ENCODE assay signal across 2 cellular contexts in genomic region chr3:183909030-183909600, GRCh38.
TF ChIP-seq lines count a peak whose summit lies in the region.

No MANE protein-coding gene starts in this region.

TF ChIP-seq in GM23338, 12 proteins besides CTCF, POLR2A, EP300 and RAD21:
- TF ChIP-seq ZNF114 (CRISPR knock-in tag; IDR thresholded peaks at IDR 0.05), result no peak
- TF ChIP-seq CREB1 (CRISPR knock-in tag; IDR thresholded peaks at IDR 0.05; ENCODE audit: low read depth), result no peak
- no peak for TF ChIP-seq EZH2 (IDR thresholded peaks at IDR 0.05; ENCODE audit: low read depth, unreplicated experiment)
- TF ChIP-seq, protein P1, sequence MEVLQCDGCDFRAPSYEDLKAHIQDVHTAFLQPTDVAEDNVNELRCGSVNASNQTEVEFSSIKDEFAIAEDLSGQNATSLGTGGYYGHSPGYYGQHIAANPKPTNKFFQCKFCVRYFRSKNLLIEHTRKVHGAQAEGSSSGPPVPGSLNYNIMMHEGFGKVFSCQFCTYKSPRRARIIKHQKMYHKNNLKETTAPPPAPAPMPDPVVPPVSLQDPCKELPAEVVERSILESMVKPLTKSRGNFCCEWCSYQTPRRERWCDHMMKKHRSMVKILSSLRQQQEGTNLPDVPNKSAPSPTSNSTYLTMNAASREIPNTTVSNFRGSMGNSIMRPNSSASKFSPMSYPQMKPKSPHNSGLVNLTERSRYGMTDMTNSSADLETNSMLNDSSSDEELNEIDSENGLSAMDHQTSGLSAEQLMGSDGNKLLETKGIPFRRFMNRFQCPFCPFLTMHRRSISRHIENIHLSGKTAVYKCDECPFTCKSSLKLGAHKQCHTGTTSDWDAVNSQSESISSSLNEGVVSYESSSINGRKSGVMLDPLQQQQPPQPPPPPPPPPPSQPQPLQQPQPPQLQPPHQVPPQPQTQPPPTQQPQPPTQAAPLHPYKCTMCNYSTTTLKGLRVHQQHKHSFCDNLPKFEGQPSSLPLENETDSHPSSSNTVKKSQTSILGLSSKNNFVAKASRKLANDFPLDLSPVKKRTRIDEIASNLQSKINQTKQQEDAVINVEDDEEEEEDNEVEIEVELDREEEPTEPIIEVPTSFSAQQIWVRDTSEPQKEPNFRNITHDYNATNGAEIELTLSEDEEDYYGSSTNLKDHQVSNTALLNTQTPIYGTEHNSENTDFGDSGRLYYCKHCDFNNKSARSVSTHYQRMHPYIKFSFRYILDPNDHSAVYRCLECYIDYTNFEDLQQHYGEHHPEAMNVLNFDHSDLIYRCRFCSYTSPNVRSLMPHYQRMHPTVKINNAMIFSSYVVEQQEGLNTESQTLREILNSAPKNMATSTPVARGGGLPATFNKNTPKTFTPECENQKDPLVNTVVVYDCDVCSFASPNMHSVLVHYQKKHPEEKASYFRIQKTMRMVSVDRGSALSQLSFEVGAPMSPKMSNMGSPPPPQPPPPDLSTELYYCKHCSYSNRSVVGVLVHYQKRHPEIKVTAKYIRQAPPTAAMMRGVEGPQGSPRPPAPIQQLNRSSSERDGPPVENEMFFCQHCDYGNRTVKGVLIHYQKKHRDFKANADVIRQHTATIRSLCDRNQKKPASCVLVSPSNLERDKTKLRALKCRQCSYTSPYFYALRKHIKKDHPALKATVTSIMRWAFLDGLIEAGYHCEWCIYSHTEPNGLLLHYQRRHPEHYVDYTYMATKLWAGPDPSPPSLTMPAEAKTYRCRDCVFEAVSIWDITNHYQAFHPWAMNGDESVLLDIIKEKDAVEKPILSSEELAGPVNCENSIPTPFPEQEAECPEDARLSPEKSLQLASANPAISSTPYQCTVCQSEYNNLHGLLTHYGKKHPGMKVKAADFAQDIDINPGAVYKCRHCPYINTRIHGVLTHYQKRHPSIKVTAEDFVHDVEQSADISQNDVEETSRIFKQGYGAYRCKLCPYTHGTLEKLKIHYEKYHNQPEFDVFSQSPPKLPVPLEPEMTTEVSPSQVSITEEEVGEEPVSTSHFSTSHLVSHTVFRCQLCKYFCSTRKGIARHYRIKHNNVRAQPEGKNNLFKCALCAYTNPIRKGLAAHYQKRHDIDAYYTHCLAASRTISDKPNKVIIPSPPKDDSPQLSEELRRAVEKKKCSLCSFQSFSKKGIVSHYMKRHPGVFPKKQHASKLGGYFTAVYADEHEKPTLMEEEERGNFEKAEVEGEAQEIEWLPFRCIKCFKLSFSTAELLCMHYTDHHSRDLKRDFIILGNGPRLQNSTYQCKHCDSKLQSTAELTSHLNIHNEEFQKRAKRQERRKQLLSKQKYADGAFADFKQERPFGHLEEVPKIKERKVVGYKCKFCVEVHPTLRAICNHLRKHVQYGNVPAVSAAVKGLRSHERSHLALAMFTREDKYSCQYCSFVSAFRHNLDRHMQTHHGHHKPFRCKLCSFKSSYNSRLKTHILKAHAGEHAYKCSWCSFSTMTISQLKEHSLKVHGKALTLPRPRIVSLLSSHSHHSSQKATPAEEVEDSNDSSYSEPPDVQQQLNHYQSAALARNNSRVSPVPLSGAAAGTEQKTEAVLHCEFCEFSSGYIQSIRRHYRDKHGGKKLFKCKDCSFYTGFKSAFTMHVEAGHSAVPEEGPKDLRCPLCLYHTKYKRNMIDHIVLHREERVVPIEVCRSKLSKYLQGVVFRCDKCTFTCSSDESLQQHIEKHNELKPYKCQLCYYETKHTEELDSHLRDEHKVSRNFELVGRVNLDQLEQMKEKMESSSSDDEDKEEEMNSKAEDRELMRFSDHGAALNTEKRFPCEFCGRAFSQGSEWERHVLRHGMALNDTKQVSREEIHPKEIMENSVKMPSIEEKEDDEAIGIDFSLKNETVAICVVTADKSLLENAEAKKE (CRISPR knock-in tag; IDR thresholded peaks at IDR 0.05), result no peak
- no peak for TF ChIP-seq NANOG (IDR thresholded peaks at IDR 0.05; ENCODE audit: borderline replicate concordance)
- no peak for TF ChIP-seq REST (IDR thresholded peaks at IDR 0.05; ENCODE audit: unreplicated experiment)
- TF ChIP-seq JUNB (IDR thresholded peaks at IDR 0.05; ENCODE audit: unreplicated experiment), result no peak
- no peak for TF ChIP-seq ZNF331 (CRISPR knock-in tag; IDR thresholded peaks at IDR 0.05; ENCODE audit: low read depth)
- no peak for TF ChIP-seq POLR2AphosphoS5 (IDR thresholded peaks at IDR 0.05; ENCODE audit: low read depth)
- no peak for TF ChIP-seq STAT1 (IDR thresholded peaks at IDR 0.05; ENCODE audit: unreplicated experiment)
- TF ChIP-seq EZH2phosphoT487 (IDR thresholded peaks at IDR 0.05; ENCODE audit: unreplicated experiment), result no peak
- TF ChIP-seq, protein P2, sequence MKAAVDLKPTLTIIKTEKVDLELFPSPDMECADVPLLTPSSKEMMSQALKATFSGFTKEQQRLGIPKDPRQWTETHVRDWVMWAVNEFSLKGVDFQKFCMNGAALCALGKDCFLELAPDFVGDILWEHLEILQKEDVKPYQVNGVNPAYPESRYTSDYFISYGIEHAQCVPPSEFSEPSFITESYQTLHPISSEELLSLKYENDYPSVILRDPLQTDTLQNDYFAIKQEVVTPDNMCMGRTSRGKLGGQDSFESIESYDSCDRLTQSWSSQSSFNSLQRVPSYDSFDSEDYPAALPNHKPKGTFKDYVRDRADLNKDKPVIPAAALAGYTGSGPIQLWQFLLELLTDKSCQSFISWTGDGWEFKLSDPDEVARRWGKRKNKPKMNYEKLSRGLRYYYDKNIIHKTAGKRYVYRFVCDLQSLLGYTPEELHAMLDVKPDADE (IDR thresholded peaks at IDR 0.05), result no peak
TF ChIP-seq in GM23338: peak in this region for 0.

TF ChIP-seq in H1, 55 proteins besides CTCF, POLR2A, EP300 and RAD21:
- TF ChIP-seq SIRT6 (IDR thresholded peaks at IDR 0.05; ENCODE audit: low read length) (no peak), NRF1 (IDR thresholded peaks at IDR 0.05; ENCODE audit: low read depth, low read length) (no peak), POU5F1 (IDR thresholded peaks at IDR 0.05; ENCODE audit: low read depth, low read length) (no peak), SP1 (IDR thresholded peaks at IDR 0.05; ENCODE audit: low read depth, low read length) (no peak), KDM4A (IDR thresholded peaks at IDR 0.05; ENCODE audit: low read depth, low read length, severe bottlenecking) (no peak), SIX5 (IDR thresholded peaks at IDR 0.05; ENCODE audit: low read depth, low read length) (no peak), NANOG (IDR thresholded peaks at IDR 0.05; ENCODE audit: insufficient read depth, low read depth, low read length, poor library complexity, severe bottlenecking) (no peak), MAX (IDR thresholded peaks at IDR 0.05) (no peak), E2F6 (IDR thresholded peaks at IDR 0.05) (no peak), TEAD4 (IDR thresholded peaks at IDR 0.05; ENCODE audit: low read depth, low read length) (no peak), BRCA1 (IDR thresholded peaks at IDR 0.05; ENCODE audit: low read depth, low read length) (no peak), CHD7 (IDR thresholded peaks at IDR 0.05; ENCODE audit: insufficient replicate concordance, low read length) (no peak), POLR2AphosphoS5 (IDR thresholded peaks at IDR 0.05; ENCODE audit: low read depth, low read length) (no peak), SUZ12 (IDR thresholded peaks at IDR 0.05; ENCODE audit: low read length) (no peak), CTBP2 (IDR thresholded peaks at IDR 0.05; ENCODE audit: borderline replicate concordance, insufficient read depth, insufficient read length, low read length) (no peak), TAF7 (optimal IDR thresholded peaks at IDR 0.05; ENCODE audit: borderline replicate concordance, low read depth, low read length) (no peak), ZNF274 (IDR thresholded peaks at IDR 0.05; ENCODE audit: borderline replicate concordance, extremely low read depth, low read length) (no peak), JUN (IDR thresholded peaks at IDR 0.05; ENCODE audit: low read depth, low read length) (no peak)
TF ChIP-seq in H1: peak in this region for 0.
